In the genomic region with DNA sequence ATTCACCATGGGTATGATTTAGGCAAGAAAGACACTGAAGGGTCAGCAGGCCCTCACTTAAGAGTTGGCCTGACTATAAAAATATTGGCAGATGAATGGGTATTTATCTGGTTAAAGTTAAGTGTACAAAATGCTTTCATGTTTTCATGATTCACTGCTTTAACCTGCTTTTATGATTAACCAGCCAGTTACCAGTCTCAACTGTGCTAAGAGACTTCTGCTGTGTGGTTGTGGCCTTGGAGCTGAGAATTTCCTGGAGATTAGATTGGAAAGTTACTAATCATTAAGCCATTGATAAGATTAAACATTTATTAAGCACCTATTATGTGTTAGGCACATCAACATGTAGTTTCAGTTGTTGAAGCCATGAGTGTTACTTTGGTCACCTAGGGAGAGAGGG, we compare ENCODE assay signal across 31 cellular contexts.
DNase-seq lines count a peak whose midpoint lies in the region; ATAC-seq, FAIRE-seq and TF ChIP-seq lines count a peak whose summit lies in the region.
"Had no signal": no experiment of that assay in that cellular context is flagged by ENCODE, and none has a peak within 500 bp of the region (broad histone marks: within the 10 kb centered on the region; RNA-seq: fewer than 3 reads in every experiment).

No MANE protein-coding gene starts in this region.

- no peak overlapping the region for H2AFZ ChIP-seq in astrocyte (ENCODE audit: low read depth, low read length)

- no peaks in the 10 kb centered on the region for H3K9me3 ChIP-seq in astrocyte (ENCODE audit: insufficient read depth, low read depth, low read length)
- H3K9me3 ChIP-seq: heart left ventricle, right atrium auricular region, tibial nerve had no signal

- H3K4me3 Mint-ChIP-seq in astrocyte (ENCODE audit: unreplicated experiment) (peak overlapping the region; percentile 35), natural killer cell (no peak overlapping the region)
- H3K4me3 Mint-ChIP-seq: activated T-helper 17 cell treated with anti-CD3 and anti-CD28 coated beads, Interleukin-2, amount 50 U/mL, for 72 hours; naive B cell had no signal

- H3K4me1 Mint-ChIP-seq in astrocyte (ENCODE audit: low read depth, unreplicated experiment) (peaks cover 6% of the 10 kb centered on the region), natural killer cell (no peaks in the 10 kb centered on the region)
- H3K4me1 Mint-ChIP-seq: activated T-helper 17 cell treated with anti-CD3 and anti-CD28 coated beads, Interleukin-2, amount 50 U/mL, for 72 hours; naive B cell had no signal

- H4K20me1 ChIP-seq in astrocyte (ENCODE audit: insufficient read depth, low read length): peaks cover 21% of the 10 kb centered on the region

- FAIRE-seq in GM19239 (lab: Jason Lieb, UNC) (peak; percentile 14), astrocyte (lab: Jason Lieb, UNC) (no peak)
- FAIRE-seq: bronchial epithelial cell, GM12878 had no signal

- H3K9ac ChIP-seq in astrocyte (ENCODE audit: low read length): no peak overlapping the region
- H3K9ac ChIP-seq: KMS-11 had no signal

- intact Hi-C loops in natural killer cell (cut with micrococcal nuclease): no loop called here

- H3K27me3 ChIP-seq in astrocyte (ENCODE audit: insufficient read depth, low read length): no peaks in the 10 kb centered on the region
- H3K27me3 ChIP-seq: heart left ventricle, right atrium auricular region, tibial nerve had no signal

- no peaks in the 10 kb centered on the region for H3K36me3 Mint-ChIP-seq in astrocyte (ENCODE audit: low read depth, unreplicated experiment)
- no peaks in the 10 kb centered on the region for H3K36me3 Mint-ChIP-seq in natural killer cell
- H3K36me3 Mint-ChIP-seq: naive B cell had no signal

- ATAC-seq in GM19324 (IDR thresholded peaks at IDR 0.05; ENCODE audit: low FRiP score, unreplicated experiment) (no peak), natural killer cell (no peak)
- ATAC-seq: activated T-helper 17 cell treated with anti-CD3 and anti-CD28 coated beads, Interleukin-2, amount 50 U/mL, for 72 hours; GM12878; heart left ventricle; left colon had no signal

- H3K27ac Mint-ChIP-seq in astrocyte (ENCODE audit: unreplicated experiment) (no peak overlapping the region), natural killer cell (no peak overlapping the region)
- H3K27ac Mint-ChIP-seq: activated T-helper 17 cell treated with anti-CD3 and anti-CD28 coated beads, Interleukin-2, amount 50 U/mL, for 72 hours; naive B cell had no signal

- H3K79me2 ChIP-seq in astrocyte (ENCODE audit: insufficient read depth, low read length): peaks cover 61% of the 10 kb centered on the region

- no peak overlapping the region for H3K4me3 ChIP-seq in astrocyte (ENCODE audit: insufficient read depth, low read depth, low read length)
- H3K4me3 ChIP-seq: GM12878, heart left ventricle, right atrium auricular region, SK-N-MC, tibial nerve had no signal

- TF ChIP-seq CTCF in astrocyte (IDR thresholded peaks at IDR 0.05; ENCODE audit: insufficient read depth, low read depth, low read length) (no peak), natural killer cell (IDR thresholded peaks at IDR 0.05) (no peak)

- H3K9me3 Mint-ChIP-seq in astrocyte (ENCODE audit: unreplicated experiment) (no peaks in the 10 kb centered on the region), natural killer cell (no peaks in the 10 kb centered on the region)
- H3K9me3 Mint-ChIP-seq: activated T-helper 17 cell treated with anti-CD3 and anti-CD28 coated beads, Interleukin-2, amount 50 U/mL, for 72 hours; naive B cell had no signal

- DNase-seq in GM19239 (ENCODE audit: insufficient read length, low spot score): no peak
- DNase-seq in astrocyte (ENCODE audit: low read depth): no peak
- peak; percentile 17 for DNase-seq in left kidney (ENCODE audit: low read depth, low spot score)
- peak; percentile 94 for DNase-seq in renal cortical epithelial cell (ENCODE audit: low read depth)
- DNase-seq in HK-2 (ENCODE audit: unreplicated experiment): no peak
- no peak for DNase-seq in natural killer cell
- DNase-seq: activated CD4-positive, alpha-beta T cell treated with anti-CD3 and anti-CD28 coated beads, Interleukin-2, amount 50 U/mL, for 4 hours; activated CD8-positive, alpha-beta memory T cell treated with anti-CD3 and anti-CD28 coated beads, Interleukin-2, amount 50 U/mL, for 4 hours; activated naive CD4-positive, alpha-beta T cell treated with anti-CD3 and anti-CD28 coated beads, Interleukin-2, amount 50 U/mL, for 16 hours; amniotic stem cell; DMS 273 treated with DMSO at 0.1 percent for 48 hours; EL; heart left ventricle; left colon; naive B cell; NCI-H1436; NCI-H2081 treated with DMSO at 0.1 percent for 48 hours; NCI-H446; NCI-H774; stimulated activated CD4-positive, alpha-beta T cell treated with anti-CD3 and anti-CD28 coated beads, Interleukin-2, amount 100 ng/mL, for 48 hours had no signal

- H3K36me3 ChIP-seq in astrocyte (ENCODE audit: insufficient read depth, low read length): peaks cover 3% of the 10 kb centered on the region
- H3K36me3 ChIP-seq: heart left ventricle, right atrium auricular region, tibial nerve had no signal

- H3K27me3 Mint-ChIP-seq in astrocyte (ENCODE audit: low read depth, unreplicated experiment): no peaks in the 10 kb centered on the region
- peaks cover 0 to 6% of the 10 kb centered on the region in 2 donors for H3K27me3 Mint-ChIP-seq in natural killer cell (ENCODE audit: low read depth in 2 of 2)

- H3K4me2 ChIP-seq in astrocyte (ENCODE audit: low read length): no peak overlapping the region
- H3K4me2 ChIP-seq: KMS-11 had no signal

- H3K4me1 ChIP-seq in astrocyte (ENCODE audit: insufficient read depth, low read length): no peaks in the 10 kb centered on the region

- no peak overlapping the region for H3K27ac ChIP-seq in astrocyte (ENCODE audit: low read depth, low read length)
- H3K27ac ChIP-seq: C4-2B, epithelial cell of prostate, heart left ventricle, KMS-11, right atrium auricular region, RWPE1, SK-N-MC, tibial nerve had no signal

Comparison
In these comparisons a context has a peak if more than half of its experiments do, and no peak if none do; other contexts are left out.
1. DNase-seq: peak in left kidney (single experiment) and renal cortical epithelial cell (single experiment); none in GM19239 (single experiment), astrocyte (single experiment), HK-2 (single experiment) and natural killer cell (single experiment).